In the genomic region with DNA sequence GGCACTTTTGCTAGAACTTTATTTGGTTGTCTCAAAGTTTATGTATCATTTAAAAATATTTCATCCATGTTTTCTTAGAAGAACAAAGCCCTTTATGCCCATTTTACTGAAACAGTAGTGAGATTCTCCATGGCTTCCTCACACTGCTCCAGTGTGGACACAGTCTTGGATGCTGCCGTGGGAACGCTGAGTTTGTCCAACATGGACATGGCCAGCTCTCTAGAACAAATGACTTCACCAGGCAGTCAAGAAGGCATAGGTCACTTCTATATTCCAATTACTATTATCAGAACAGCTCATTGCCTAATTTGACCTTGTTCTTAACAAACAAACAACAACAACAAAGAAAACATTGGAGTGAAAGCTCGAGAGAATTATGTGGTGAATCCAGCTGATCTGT, we compare ENCODE assay signal across 29 cellular contexts.
"Had no signal": no experiment of that assay in that cellular context is flagged by ENCODE, and none has a peak within 500 bp of the region (broad histone marks: within the 10 kb centered on the region; RNA-seq: fewer than 3 reads in every experiment).

No MANE protein-coding gene starts in this region.

- H3K27me3 Mint-ChIP-seq: activated CD4-positive, alpha-beta memory T cell treated with anti-CD3 and anti-CD28 coated beads, Interleukin-2, amount 10 ng/mL, durations not matched to agents 7 days and 5 days; activated CD4-positive, alpha-beta T cell treated with anti-CD3 and anti-CD28 coated beads, Interleukin-2, amount 10 ng/mL, durations not matched to agents 7 days and 5 days; activated T-cell treated with anti-CD3 and anti-CD28 coated beads, Interleukin-2, amount 50 U/mL, for 24 hours; brain; central memory CD8-positive, alpha-beta T cell; dendritic cell treated with granulocyte-macrophage colony-stimulating factor and Interleukin-4, amounts not matched to agents 40 ng/mL and 50 ng/mL, for 4 days had no signal

- ATAC-seq: activated naive CD4-positive, alpha-beta T cell treated with anti-CD3 and anti-CD28 coated beads, Interleukin-2, amount 50 U/mL, for 72 hours; activated T-cell treated with anti-CD3 and anti-CD28 coated beads, Interleukin-2, amount 50 U/mL, for 72 hours; foreskin keratinocyte had no signal

- DNase-seq: activated CD4-positive, alpha-beta memory T cell treated with anti-CD3 and anti-CD28 coated beads, Interleukin-2, amount 10 ng/mL, durations not matched to agents 7 days and 5 days; activated CD4-positive, alpha-beta T cell treated with anti-CD3 and anti-CD28 coated beads for 4 hours; activated CD4-positive, alpha-beta T cell treated with anti-CD3 and anti-CD28 coated beads, Interleukin-2, amount 10 ng/mL, durations not matched to agents 7 days and 5 days; activated CD4-positive, alpha-beta T cell treated with anti-CD3 and anti-CD28 coated beads, Interleukin-2, amount 50 U/mL, for 4 hours; activated CD4-positive, CD25-positive, alpha-beta regulatory T cell; activated CD4-positive, CD25-positive, alpha-beta regulatory T cell treated with anti-CD3 and anti-CD28 coated beads, Interleukin-2, amount 50 U/mL, for 72 hours; activated CD8-positive, alpha-beta memory T cell treated with anti-CD3 and anti-CD28 coated beads, Interleukin-2, amount 50 U/mL, for 48 hours; activated gamma-delta T cell; activated naive CD4-positive, alpha-beta T cell; activated naive CD4-positive, alpha-beta T cell treated with anti-CD3 and anti-CD28 coated beads, Interleukin-2, amount 10 ng/mL, durations not matched to agents 7 days and 5 days; activated naive CD8-positive, alpha-beta T cell treated with anti-CD3 and anti-CD28 coated beads, Interleukin-2, amount 10 ng/mL, durations not matched to agents 7 days and 5 days; activated T-cell treated with anti-CD3 and anti-CD28 coated beads for 4 hours; activated T-cell treated with anti-CD3 and anti-CD28 coated beads, Interleukin-2, amount 50 U/mL, for 24 hours; activated T-cell treated with anti-CD3 and anti-CD28 coated beads, Interleukin-2, amount 50 U/mL, for 72 hours; effector memory CD4-positive, alpha-beta T cell; foreskin keratinocyte; glutamatergic neuron; T-helper 2 cell had no signal

- H3K4me3 ChIP-seq: ascending aorta, breast epithelium, cardiac muscle cell, coronary artery, dorsolateral prefrontal cortex, esophagus muscularis mucosa, gastrocnemius medialis had no signal

- H3K27ac ChIP-seq: ascending aorta, breast epithelium, cardiac muscle cell, esophagus muscularis mucosa, foreskin keratinocyte, gastrocnemius medialis had no signal

- H3K27ac Mint-ChIP-seq: activated CD4-positive, alpha-beta memory T cell treated with anti-CD3 and anti-CD28 coated beads, Interleukin-2, amount 10 ng/mL, durations not matched to agents 7 days and 5 days; activated CD4-positive, alpha-beta T cell treated with anti-CD3 and anti-CD28 coated beads, Interleukin-2, amount 10 ng/mL, durations not matched to agents 7 days and 5 days; activated naive CD4-positive, alpha-beta T cell treated with anti-CD3 and anti-CD28 coated beads, Interleukin-2, amount 10 ng/mL, durations not matched to agents 7 days and 5 days; activated naive CD4-positive, alpha-beta T cell treated with anti-CD3 and anti-CD28 coated beads, Interleukin-2, amount 50 U/mL, for 72 hours; activated naive CD8-positive, alpha-beta T cell treated with anti-CD3 and anti-CD28 coated beads, Interleukin-2, amount 10 ng/mL, durations not matched to agents 7 days and 5 days; activated T-cell treated with anti-CD3 and anti-CD28 coated beads, Interleukin-2, amount 50 U/mL, for 24 hours; activated T-cell treated with anti-CD3 and anti-CD28 coated beads, Interleukin-2, amount 50 U/mL, for 72 hours; dendritic cell treated with granulocyte-macrophage colony-stimulating factor and Interleukin-4, amounts not matched to agents 40 ng/mL and 50 ng/mL, for 4 days had no signal

- H3K4me1 ChIP-seq: breast epithelium, foreskin keratinocyte, gastrocnemius medialis had no signal

- H3K36me3 ChIP-seq: ascending aorta, breast epithelium, cardiac muscle cell, esophagus muscularis mucosa, gastrocnemius medialis had no signal

- H3K9me3 ChIP-seq: ascending aorta, breast epithelium, esophagus muscularis mucosa, gastrocnemius medialis had no signal

- H3K36me3 Mint-ChIP-seq: activated naive CD4-positive, alpha-beta T cell treated with anti-CD3 and anti-CD28 coated beads, Interleukin-2, amount 10 ng/mL, durations not matched to agents 7 days and 5 days; activated naive CD4-positive, alpha-beta T cell treated with anti-CD3 and anti-CD28 coated beads, Interleukin-2, amount 50 U/mL, for 72 hours; brain had no signal

- H3K27me3 ChIP-seq: ascending aorta, breast epithelium, cardiac muscle cell, esophagus muscularis mucosa, foreskin keratinocyte, gastrocnemius medialis had no signal

- H3K4me3 Mint-ChIP-seq: activated CD4-positive, alpha-beta memory T cell treated with anti-CD3 and anti-CD28 coated beads, Interleukin-2, amount 10 ng/mL, durations not matched to agents 7 days and 5 days; activated CD4-positive, alpha-beta T cell treated with anti-CD3 and anti-CD28 coated beads, Interleukin-2, amount 10 ng/mL, durations not matched to agents 7 days and 5 days; activated naive CD4-positive, alpha-beta T cell treated with anti-CD3 and anti-CD28 coated beads, Interleukin-2, amount 10 ng/mL, durations not matched to agents 7 days and 5 days; activated naive CD8-positive, alpha-beta T cell treated with anti-CD3 and anti-CD28 coated beads, Interleukin-2, amount 10 ng/mL, durations not matched to agents 7 days and 5 days; activated T-cell treated with anti-CD3 and anti-CD28 coated beads, Interleukin-2, amount 50 U/mL, for 24 hours; activated T-cell treated with anti-CD3 and anti-CD28 coated beads, Interleukin-2, amount 50 U/mL, for 72 hours; central memory CD8-positive, alpha-beta T cell; dendritic cell treated with granulocyte-macrophage colony-stimulating factor and Interleukin-4, amounts not matched to agents 40 ng/mL and 50 ng/mL, for 4 days had no signal

- H3K4me1 Mint-ChIP-seq: activated CD4-positive, alpha-beta T cell treated with anti-CD3 and anti-CD28 coated beads, Interleukin-2, amount 10 ng/mL, durations not matched to agents 7 days and 5 days; activated naive CD4-positive, alpha-beta T cell treated with anti-CD3 and anti-CD28 coated beads, Interleukin-2, amount 10 ng/mL, durations not matched to agents 7 days and 5 days had no signal

- H3K9me3 Mint-ChIP-seq: activated T-cell treated with anti-CD3 and anti-CD28 coated beads, Interleukin-2, amount 50 U/mL, for 24 hours; central memory CD8-positive, alpha-beta T cell; dendritic cell treated with granulocyte-macrophage colony-stimulating factor and Interleukin-4, amounts not matched to agents 40 ng/mL and 50 ng/mL, for 4 days had no signal
